Comparison of ENCODE assay signal across 25 cellular contexts in genomic region chr20:59864726-59865125, GRCh38.
DNase-seq lines count a peak whose midpoint lies in the region; ATAC-seq, FAIRE-seq and TF ChIP-seq lines count a peak whose summit lies in the region.
"Had no signal": no experiment of that assay in that cellular context is flagged by ENCODE, and none has a peak within 500 bp of the region (broad histone marks: within the 10 kb centered on the region; RNA-seq: fewer than 3 reads in every experiment).

No MANE protein-coding gene starts in this region.

- no peaks in the 10 kb centered on the region for H3K27me3 Mint-ChIP-seq in neural progenitor cell (ENCODE audit: insufficient read depth, low read depth)
- H3K27me3 Mint-ChIP-seq: CD4-positive, alpha-beta T cell; CD8-positive, alpha-beta memory T cell had no signal

- no peak for TF ChIP-seq CTCF in K562 (IDR thresholded peaks at IDR 0.05 in 2 of 3, conservative IDR thresholded peaks at IDR 0.05 in 1 of 3; ENCODE audit: insufficient read depth in 2 of 3, low read depth in 1 of 3, low read length in 3 of 3)
- TF ChIP-seq CTCF in neural progenitor cell (IDR thresholded peaks at IDR 0.05), result no peak

- DNase-seq in NCI-H82 (lab: John Stamatoyannopoulos, UW) (peak; percentile 7), NCI-H82 treated with DMSO at 0.1 percent for 48 hours (lab: John Stamatoyannopoulos, UW; ENCODE audit: unreplicated experiment) (no peak), HTR-8/SVneo (ENCODE audit: insufficient read length, low spot score) (no peak), K562 (ENCODE audit: extremely low read depth in 1 of 4, low spot score in 3 of 4) (no peak), neural progenitor cell (ENCODE audit: low spot score) (no peak)
- no peak for DNase-seq in effector memory CD4-positive, alpha-beta T cell
- DNase-seq in activated CD4-positive, alpha-beta T cell treated with anti-CD3 and anti-CD28 coated beads for 4 hours, result no peak
- DNase-seq in activated CD4-positive, alpha-beta T cell treated with anti-CD3 and anti-CD28 coated beads for 1 hour, result no peak
- DNase-seq: 8988T; ACHN; AML-193; BE2C; Calu3; CD4-positive, alpha-beta T cell; CD8-positive, alpha-beta memory T cell; DMS53; DMS79 treated with DMSO at 0.1 percent for 48 hours; GF-D8; GOT3 had no signal

- H3K36me3 Mint-ChIP-seq in neural progenitor cell, result no peaks in the 10 kb centered on the region

- no peak for ATAC-seq in K562
- ATAC-seq: A549 had no signal

- H3K9me1 ChIP-seq in K562 (ENCODE audit: control insufficient read depth, insufficient read depth, low read length), result no peaks in the 10 kb centered on the region

- POLR2A ChIA-PET in K562 (lab: Yijun Ruan, JAX), result interaction anchor here (0.7 kb wide), 1 partner anchor 90 kb away, joined by 3 read pairs; no protein-coding TSS in a partner anchor

- H3K4me1 ChIP-seq in K562 (replicated peaks in 1 of 2; ENCODE audit: control insufficient read depth in 2 of 2, insufficient read depth in 2 of 2, low read length in 2 of 2) (no peaks in the 10 kb centered on the region), neural progenitor cell (no peaks in the 10 kb centered on the region)
- no peaks in the 10 kb centered on the region for H3K4me1 ChIP-seq in effector memory CD4-positive, alpha-beta T cell (ENCODE audit: control insufficient read depth, insufficient read depth, low read length, poor library complexity, severe bottlenecking)
- H3K4me1 ChIP-seq: A549; BE2C; BLaER1 treated with 17β-estradiol and CSF1 and Interleukin-3, amounts not matched to agents 10 nM and 100 nM; HAP-1 had no signal

- no peak for TF ChIP-seq RAD21 in K562 (CRISPR knock-in tag; conservative IDR thresholded peaks at IDR 0.05 in 1 of 2, IDR thresholded peaks at IDR 0.05 in 1 of 2)

- CTCF ChIA-PET in K562 (lab: Yijun Ruan, JAX; ENCODE audit: low intra/inter-chr PET ratio), result no interaction called here

- no peak for TF ChIP-seq POLR2A in K562 (conservative IDR thresholded peaks at IDR 0.05)

- H3K9me3 Mint-ChIP-seq in neural progenitor cell, result no peaks in the 10 kb centered on the region
- H3K9me3 Mint-ChIP-seq: CD4-positive, alpha-beta T cell; CD8-positive, alpha-beta memory T cell had no signal

- H3K4me1 Mint-ChIP-seq in neural progenitor cell, result peaks cover 6% of the 10 kb centered on the region
- H3K4me1 Mint-ChIP-seq: CD14-positive monocyte; CD8-positive, alpha-beta memory T cell had no signal

- H3K9me3 ChIP-seq in K562 (replicated peaks; ENCODE audit: control insufficient read depth, insufficient read depth, low read depth, low read length) (no peaks in the 10 kb centered on the region), neural progenitor cell (ENCODE audit: low read depth) (no peaks in the 10 kb centered on the region)
- no peaks in the 10 kb centered on the region for H3K9me3 ChIP-seq in effector memory CD4-positive, alpha-beta T cell (ENCODE audit: control insufficient read depth, low read length)
- H3K9me3 ChIP-seq: A549, BE2C, HAP-1 had no signal

- peak overlapping the region; percentile 4 for H3K27ac Mint-ChIP-seq in neural progenitor cell
- H3K27ac Mint-ChIP-seq: CD14-positive monocyte; CD4-positive, alpha-beta T cell; CD8-positive, alpha-beta memory T cell had no signal

- no peaks in the 10 kb centered on the region for H3K79me2 ChIP-seq in K562 (ENCODE audit: control insufficient read depth, insufficient read depth, low read length)
- H3K79me2 ChIP-seq in neural progenitor cell (ENCODE audit: low read depth), result no peaks in the 10 kb centered on the region

- no peak overlapping the region for H3K4me3 ChIP-seq in K562
- no peak overlapping the region for H3K4me3 ChIP-seq in neural progenitor cell
- no peak overlapping the region for H3K4me3 ChIP-seq in effector memory CD4-positive, alpha-beta T cell (ENCODE audit: insufficient read depth, low read depth, low read length, poor library complexity, severe bottlenecking)
- H3K4me3 ChIP-seq: A549; BLaER1 treated with 17β-estradiol and CSF1 and Interleukin-3, amounts not matched to agents 10 nM and 100 nM; HAP-1 had no signal

- in situ Hi-C loops in K562 (cut with MboI), result no loop called here

- H3F3A ChIP-seq in neural progenitor cell (ENCODE audit: low read depth), result no peaks in the 10 kb centered on the region

- no peak overlapping the region for H2AFZ ChIP-seq in K562 (ENCODE audit: low read depth, low read length)
- H2AFZ ChIP-seq in neural progenitor cell (replicated peaks), result no peak overlapping the region

- peak; percentile 63 for FAIRE-seq in HTR-8/SVneo (lab: Jason Lieb, UNC)
- FAIRE-seq in K562 (lab: Jason Lieb, UNC), result peak; percentile 15
- FAIRE-seq: A549, GM12891, H54 had no signal

- no peak overlapping the region for H3K9ac ChIP-seq in K562 (ENCODE audit: insufficient read depth in 1 of 2, low read depth in 2 of 2, low read length in 2 of 2)
- H3K9ac ChIP-seq in neural progenitor cell, result no peak overlapping the region
- H3K9ac ChIP-seq: BLaER1 treated with 17β-estradiol and CSF1 and Interleukin-3, amounts not matched to agents 10 nM and 100 nM had no signal

- no peaks in the 10 kb centered on the region for H3K36me3 ChIP-seq in K562 (ENCODE audit: control insufficient read depth, insufficient read depth, low read length)
- no peaks in the 10 kb centered on the region for H3K36me3 ChIP-seq in neural progenitor cell
- H3K36me3 ChIP-seq in effector memory CD4-positive, alpha-beta T cell (ENCODE audit: control insufficient read depth, insufficient read depth, low read length), result no peaks in the 10 kb centered on the region
- H3K36me3 ChIP-seq: BE2C, HAP-1 had no signal

- no peak overlapping the region for H3K4me3 Mint-ChIP-seq in neural progenitor cell
- H3K4me3 Mint-ChIP-seq: CD14-positive monocyte; CD4-positive, alpha-beta T cell; CD8-positive, alpha-beta memory T cell had no signal

- no peak for TF ChIP-seq EP300 in K562 (IDR thresholded peaks at IDR 0.05; ENCODE audit: low read length)

- H4K20me1 ChIP-seq in K562 (replicated peaks; ENCODE audit: control insufficient read depth, insufficient read depth, low read length) (no peaks in the 10 kb centered on the region), neural progenitor cell (ENCODE audit: low read depth) (no peaks in the 10 kb centered on the region)

- 0% methylated on average over 1 of the region's 1 CpG for WGBS in K562 (ENCODE audit: insufficient coverage, low coverage, missing lambda C conversion rate)

- H3K27me3 ChIP-seq in K562 (ENCODE audit: control insufficient read depth in 2 of 2, insufficient read depth in 2 of 2, low read length in 2 of 2) (no peaks in the 10 kb centered on the region), neural progenitor cell (peaks cover 91% of the 10 kb centered on the region)
- H3K27me3 ChIP-seq in effector memory CD4-positive, alpha-beta T cell (replicated peaks; ENCODE audit: control insufficient read depth, insufficient read depth, low read length, poor library complexity, severe bottlenecking), result no peaks in the 10 kb centered on the region
- H3K27me3 ChIP-seq: BLaER1 treated with 17β-estradiol and CSF1 and Interleukin-3, amounts not matched to agents 10 nM and 100 nM had no signal

- intact Hi-C loops in K562 (cut with micrococcal nuclease), result no loop called here

- BruUV-seq in K562 (replicated peaks; lab: Mats Ljungman, UMichigan), result no TSS peak

- H3K27ac ChIP-seq in K562 (ENCODE audit: extremely low read depth, low read depth, low read length) (no peak overlapping the region), neural progenitor cell (no peak overlapping the region)
- no peak overlapping the region for H3K27ac ChIP-seq in effector memory CD4-positive, alpha-beta T cell (ENCODE audit: insufficient read depth, low read length, poor library complexity, severe bottlenecking)
- H3K27ac ChIP-seq: A549; BLaER1 treated with 17β-estradiol and CSF1 and Interleukin-3, amounts not matched to agents 10 nM and 100 nM had no signal

- H3K4me2 ChIP-seq in K562 (ENCODE audit: insufficient read depth, low read length) (no peak overlapping the region), neural progenitor cell (no peak overlapping the region)
- H3K4me2 ChIP-seq: A549; BLaER1 treated with 17β-estradiol and CSF1 and Interleukin-3, amounts not matched to agents 10 nM and 100 nM had no signal

TF ChIP-seq in K562, 482 proteins besides CTCF, POLR2A, EP300 and RAD21:
- no peak for TF ChIP-seq ZSCAN32 (CRISPR knock-in tag; IDR thresholded peaks at IDR 0.05)
- no peak for TF ChIP-seq CREB1 (IDR thresholded peaks at IDR 0.05)
- TF ChIP-seq CREB1 (CRISPR knock-in tag; IDR thresholded peaks at IDR 0.05), result no peak
- TF ChIP-seq MEIS2 (IDR thresholded peaks at IDR 0.05; ENCODE audit: partially characterized antibody), result no peak
